ENCODE assay signal across 29 cellular contexts in genomic region chr13:26433776-26434175, GRCh38.
"Had no signal": no experiment of that assay in that cellular context is flagged by ENCODE, and none has a peak within 500 bp of the region (broad histone marks: within the 10 kb centered on the region; RNA-seq: fewer than 3 reads in every experiment).

No MANE protein-coding gene starts in this region.

- H3K4me3 Mint-ChIP-seq: naive B cell; naive thymus-derived CD8-positive, alpha-beta T cell; natural killer cell treated with Interleukin-12 subunit alpha and Interleukin-12 subunit beta and Interleukin-15 and Interleukin-18, amount 100 ng/mL, for 72 hours; nephron progenitor cell; neural crest cell; stimulated activated memory B cell treated with anti-CD40 and anti-IgM and Interleukin-4, amounts not matched to agents 10 μg/mL and 1 μg/mL and 100 μg/mL, for 72 hours; stimulated activated naive CD8-positive, alpha-beta T cell treated with anti-CD3 and anti-CD28 coated beads, Interleukin-15, amount 100 ng/mL, for 72 hours; type B pancreatic cell had no signal

- H3K9me3 ChIP-seq: neutrophil, prostate gland, right lobe of liver, thyroid gland, uterus had no signal

- H3K27ac Mint-ChIP-seq: naive B cell; naive thymus-derived CD8-positive, alpha-beta T cell; natural killer cell treated with Interleukin-12 subunit alpha and Interleukin-12 subunit beta and Interleukin-15 and Interleukin-18, amount 100 ng/mL, for 72 hours; nephron progenitor cell; stimulated activated memory B cell treated with anti-CD40 and anti-IgM and Interleukin-4, amounts not matched to agents 10 μg/mL and 1 μg/mL and 100 μg/mL, for 72 hours; stimulated activated naive CD8-positive, alpha-beta T cell treated with anti-CD3 and anti-CD28 coated beads, Interleukin-15, amount 100 ng/mL, for 72 hours; type B pancreatic cell had no signal

- H3K27me3 ChIP-seq: neutrophil, pancreas, right lobe of liver, spleen, thyroid gland, tibial nerve, upper lobe of right lung, uterus had no signal

- H3K4me1 ChIP-seq: pancreas, prostate gland, right lobe of liver, spleen, thyroid gland, tibial nerve, upper lobe of right lung, uterus had no signal

- H3K4me1 Mint-ChIP-seq: naive B cell; naive thymus-derived CD8-positive, alpha-beta T cell; nephron progenitor cell; stimulated activated memory B cell treated with anti-CD40 and anti-IgM and Interleukin-4, amounts not matched to agents 10 μg/mL and 1 μg/mL and 100 μg/mL, for 72 hours; stimulated activated naive CD8-positive, alpha-beta T cell treated with anti-CD3 and anti-CD28 coated beads, Interleukin-15, amount 100 ng/mL, for 72 hours had no signal

- H3K36me3 ChIP-seq: neutrophil, pancreas, prostate gland, right lobe of liver, spleen, thoracic aorta, thyroid gland, tibial nerve, upper lobe of right lung, uterus had no signal

- H3K4me3 ChIP-seq: pancreas, prostate gland, right lobe of liver, skin epidermis, smooth muscle cell, spleen, thoracic aorta, thyroid gland, tibial nerve, upper lobe of right lung, uterus had no signal

- H3K27ac ChIP-seq: neutrophil, pancreas, prostate gland, right lobe of liver, skin epidermis, spleen, thoracic aorta, thyroid gland, tibial nerve, upper lobe of right lung, uterus had no signal

- ATAC-seq: naive thymus-derived CD8-positive, alpha-beta T cell; natural killer cell treated with Interleukin-12 subunit alpha and Interleukin-12 subunit beta and Interleukin-15 and Interleukin-18, amount 100 ng/mL, for 72 hours; pancreas; right cardiac atrium; right lobe of liver; stimulated activated memory B cell treated with anti-CD40 and anti-IgM and Interleukin-4, amounts not matched to agents 10 μg/mL and 1 μg/mL and 100 μg/mL, for 72 hours; stimulated activated naive CD8-positive, alpha-beta T cell treated with anti-CD3 and anti-CD28 coated beads, Interleukin-15, amount 100 ng/mL, for 72 hours; stimulated activated naive CD8-positive, alpha-beta T cell treated with anti-CD3 and anti-CD28 coated beads, Interleukin-15, Interleukin-2, amounts not matched to agents 100 U/mL and 50 U/mL, for 24 hours; upper lobe of right lung had no signal

- H3K36me3 Mint-ChIP-seq: stimulated activated memory B cell treated with anti-CD40 and anti-IgM and Interleukin-4, amounts not matched to agents 10 μg/mL and 1 μg/mL and 100 μg/mL, for 72 hours; type B pancreatic cell had no signal

- H3K27me3 Mint-ChIP-seq: stimulated activated memory B cell treated with anti-CD40 and anti-IgM and Interleukin-4, amounts not matched to agents 10 μg/mL and 1 μg/mL and 100 μg/mL, for 72 hours; stimulated activated naive CD8-positive, alpha-beta T cell treated with anti-CD3 and anti-CD28 coated beads, Interleukin-15, amount 100 ng/mL, for 72 hours had no signal

- DNase-seq: naive B cell; naive thymus-derived CD8-positive, alpha-beta T cell; nephron progenitor cell; nucleus accumbens; pancreas; right cardiac atrium; right lobe of liver; spleen; stimulated activated CD4-positive, alpha-beta T cell treated with anti-CD3 and anti-CD28 coated beads, Interleukin-12 subunit alpha, Interleukin-12 subunit beta, amount 100 ng/mL, for 4 hours; stimulated activated CD4-positive, alpha-beta T cell treated with anti-CD3 and anti-CD28 coated beads, Interleukin-1b, Interleukin-23, amount 100 ng/mL, for 48 hours; stimulated activated CD4-positive, alpha-beta T cell treated with anti-CD3 and anti-CD28 coated beads, Interleukin-4, amount 100 ng/mL, for 1 hour; stimulated activated CD4-positive, alpha-beta T cell treated with anti-CD3 and anti-CD28 coated beads, Interleukin-4, amount 100 ng/mL, for 4 hours; stimulated activated CD8-positive, alpha-beta memory T cell treated with anti-CD3 and anti-CD28 coated beads, Interleukin-4, amount 100 ng/mL, for 48 hours; stimulated activated naive CD4-positive, alpha-beta T cell; stimulated activated naive CD8-positive, alpha-beta T cell treated with anti-CD3 and anti-CD28 coated beads, Interleukin-15, amount 100 ng/mL, for 72 hours; stimulated activated naive CD8-positive, alpha-beta T cell treated with anti-CD3 and anti-CD28 coated beads, Interleukin-15, Interleukin-2, amounts not matched to agents 100 U/mL and 50 U/mL, for 24 hours; thyroid gland; upper lobe of right lung; uterus had no signal
